ENCODE assay signal across 1 cellular context in the genomic region with DNA sequence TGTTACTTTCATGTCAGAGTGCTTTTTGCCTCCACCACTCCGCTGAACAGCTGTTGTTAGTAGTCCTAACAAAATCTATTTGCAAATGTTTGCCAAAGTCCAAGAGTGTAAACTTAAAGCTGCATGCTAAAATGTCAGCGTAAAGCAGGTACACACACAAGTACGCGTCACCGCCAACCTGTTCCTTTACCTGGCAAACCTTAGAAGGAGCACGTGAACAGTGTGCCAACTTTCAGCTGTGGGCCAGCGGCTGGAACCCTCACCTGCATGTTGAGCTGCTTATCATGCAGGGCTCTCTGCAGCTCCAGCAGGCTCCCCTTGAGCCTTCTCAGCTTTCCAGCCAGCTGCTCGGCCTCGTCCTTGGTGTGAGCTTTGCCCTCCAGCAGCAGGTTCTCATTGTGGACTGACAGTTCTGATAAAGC.
TF ChIP-seq lines count a peak whose summit lies in the region.

No MANE protein-coding gene starts in this region.

TF ChIP-seq in HepG2, 621 proteins besides CTCF, POLR2A, EP300 and RAD21 (continued from another document and continues in another):
- TF ChIP-seq HMGXB3 (CRISPR knock-in tag; IDR thresholded peaks at IDR 0.05; ENCODE audit: borderline replicate concordance) (0 out of 2 replicates have a peak, but pooled peaks have one; percentile 59), MTF2 (CRISPR knock-in tag; IDR thresholded peaks at IDR 0.05; ENCODE audit: borderline replicate concordance) (peak; percentile 57; the same call in 1 of the 2 replicates), ZFP37 (CRISPR knock-in tag; IDR thresholded peaks at IDR 0.05; ENCODE audit: borderline replicate concordance) (0 out of 2 replicates have a peak, but pooled peaks have one; percentile 66), ZNF781 (CRISPR knock-in tag; IDR thresholded peaks at IDR 0.05; ENCODE audit: borderline replicate concordance, not compliant biosample characterization) (no peak), KLF13 (CRISPR knock-in tag; IDR thresholded peaks at IDR 0.05) (no peak), RXRB (CRISPR knock-in tag; IDR thresholded peaks at IDR 0.05; ENCODE audit: borderline replicate concordance) (peak; percentile 72), SRSF1 (optimal IDR thresholded peaks at IDR 0.05; ENCODE audit: low read depth, low read length) (no peak), THAP7 (CRISPR knock-in tag; IDR thresholded peaks at IDR 0.05) (no peak), BHLHE40 (IDR thresholded peaks at IDR 0.05; ENCODE audit: low read length) (peak; percentile 57), KAT7 (CRISPR knock-in tag; IDR thresholded peaks at IDR 0.05; ENCODE audit: borderline replicate concordance) (no peak; the same call in 1 of the 2 replicates), IRF9 (CRISPR knock-in tag; IDR thresholded peaks at IDR 0.05; ENCODE audit: borderline replicate concordance) (no peak), ZSCAN12 (CRISPR knock-in tag; IDR thresholded peaks at IDR 0.05) (no peak), ISL2 (CRISPR knock-in tag; IDR thresholded peaks at IDR 0.05) (peak; percentile 63; the same call in 1 of the 2 replicates), ZNF720 (CRISPR knock-in tag; IDR thresholded peaks at IDR 0.05) (no peak), FOXC1 (CRISPR knock-in tag; IDR thresholded peaks at IDR 0.05; ENCODE audit: borderline replicate concordance) (peak; percentile 61), SIX1 (CRISPR knock-in tag; IDR thresholded peaks at IDR 0.05; ENCODE audit: borderline replicate concordance) (peak; percentile 51; the same call in 1 of the 2 replicates), HNRNPUL1 (IDR thresholded peaks at IDR 0.05; ENCODE audit: low read depth, low read length) (no peak), TARDBP (CRISPR knock-in tag; IDR thresholded peaks at IDR 0.05) (peak; percentile 56; the same call in 1 of the 2 replicates), IRX3 (CRISPR knock-in tag; IDR thresholded peaks at IDR 0.05; ENCODE audit: borderline replicate concordance, low read depth) (no peak), SNAI1 (CRISPR knock-in tag; IDR thresholded peaks at IDR 0.05; ENCODE audit: borderline replicate concordance) (no peak; the same call in 1 of the 2 replicates), ZNF569 (CRISPR knock-in tag; IDR thresholded peaks at IDR 0.05; ENCODE audit: borderline replicate concordance) (no peak), SAP130 (CRISPR knock-in tag; IDR thresholded peaks at IDR 0.05; ENCODE audit: low read depth) (peak; percentile 85), DR1 (CRISPR knock-in tag; IDR thresholded peaks at IDR 0.05) (no peak), ZNF17 (CRISPR knock-in tag; IDR thresholded peaks at IDR 0.05) (no peak), ZZZ3 (CRISPR knock-in tag; IDR thresholded peaks at IDR 0.05; ENCODE audit: borderline replicate concordance) (no peak), ZNF160 (CRISPR knock-in tag; IDR thresholded peaks at IDR 0.05) (0 out of 2 replicates have a peak, but pooled peaks have one; percentile 66), ASH2L (IDR thresholded peaks at IDR 0.05; ENCODE audit: insufficient read length, low read depth, low read length) (peak; percentile 90), HNF4G (IDR thresholded peaks at IDR 0.05; ENCODE audit: borderline replicate concordance, low read depth, low read length) (peak; percentile 23; the same call in 1 of the 2 replicates), HNF4G (CRISPR knock-in tag; IDR thresholded peaks at IDR 0.05; ENCODE audit: borderline replicate concordance, low read depth) (peak; percentile 48; the same call in 1 of the 2 replicates), ZNF772 (CRISPR knock-in tag; IDR thresholded peaks at IDR 0.05) (no peak), GTF3A (CRISPR knock-in tag; conservative IDR thresholded peaks at IDR 0.05) (no peak), RORA (CRISPR knock-in tag; IDR thresholded peaks at IDR 0.05) (no peak), ARID3A (IDR thresholded peaks at IDR 0.05; ENCODE audit: low read depth, low read length) (0 out of 2 replicates have a peak, but pooled peaks have one; percentile 20), ZFP36 (IDR thresholded peaks at IDR 0.05; ENCODE audit: borderline replicate concordance, low read depth, low read length, partially characterized antibody) (peak; percentile 60), KDM1A (CRISPR knock-in tag; IDR thresholded peaks at IDR 0.05) (no peak), ZSCAN31 (CRISPR knock-in tag; IDR thresholded peaks at IDR 0.05; ENCODE audit: low read depth) (0 out of 2 replicates have a peak, but pooled peaks have one; percentile 58)
- TF ChIP-seq, protein P1, sequence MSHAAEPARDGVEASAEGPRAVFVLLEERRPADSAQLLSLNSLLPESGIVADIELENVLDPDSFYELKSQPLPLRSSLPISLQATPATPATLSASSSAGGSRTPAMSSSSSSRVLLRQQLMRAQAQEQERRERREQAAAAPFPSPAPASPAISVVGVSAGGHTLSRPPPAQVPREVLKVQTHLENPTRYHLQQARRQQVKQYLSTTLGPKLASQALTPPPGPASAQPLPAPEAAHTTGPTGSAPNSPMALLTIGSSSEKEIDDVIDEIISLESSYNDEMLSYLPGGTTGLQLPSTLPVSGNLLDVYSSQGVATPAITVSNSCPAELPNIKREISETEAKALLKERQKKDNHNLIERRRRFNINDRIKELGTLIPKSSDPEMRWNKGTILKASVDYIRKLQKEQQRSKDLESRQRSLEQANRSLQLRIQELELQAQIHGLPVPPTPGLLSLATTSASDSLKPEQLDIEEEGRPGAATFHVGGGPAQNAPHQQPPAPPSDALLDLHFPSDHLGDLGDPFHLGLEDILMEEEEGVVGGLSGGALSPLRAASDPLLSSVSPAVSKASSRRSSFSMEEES (CRISPR knock-in tag; IDR thresholded peaks at IDR 0.05) = peak; percentile 66; the same call in 1 of the 2 replicates
- TF ChIP-seq, protein P2, sequence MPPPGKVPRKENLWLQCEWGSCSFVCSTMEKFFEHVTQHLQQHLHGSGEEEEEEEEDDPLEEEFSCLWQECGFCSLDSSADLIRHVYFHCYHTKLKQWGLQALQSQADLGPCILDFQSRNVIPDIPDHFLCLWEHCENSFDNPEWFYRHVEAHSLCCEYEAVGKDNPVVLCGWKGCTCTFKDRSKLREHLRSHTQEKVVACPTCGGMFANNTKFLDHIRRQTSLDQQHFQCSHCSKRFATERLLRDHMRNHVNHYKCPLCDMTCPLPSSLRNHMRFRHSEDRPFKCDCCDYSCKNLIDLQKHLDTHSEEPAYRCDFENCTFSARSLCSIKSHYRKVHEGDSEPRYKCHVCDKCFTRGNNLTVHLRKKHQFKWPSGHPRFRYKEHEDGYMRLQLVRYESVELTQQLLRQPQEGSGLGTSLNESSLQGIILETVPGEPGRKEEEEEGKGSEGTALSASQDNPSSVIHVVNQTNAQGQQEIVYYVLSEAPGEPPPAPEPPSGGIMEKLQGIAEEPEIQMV (CRISPR knock-in tag; IDR thresholded peaks at IDR 0.05; ENCODE audit: low read depth) = 0 out of 2 replicates have a peak, but pooled peaks have one; percentile 37
- TF ChIP-seq, protein P3, sequence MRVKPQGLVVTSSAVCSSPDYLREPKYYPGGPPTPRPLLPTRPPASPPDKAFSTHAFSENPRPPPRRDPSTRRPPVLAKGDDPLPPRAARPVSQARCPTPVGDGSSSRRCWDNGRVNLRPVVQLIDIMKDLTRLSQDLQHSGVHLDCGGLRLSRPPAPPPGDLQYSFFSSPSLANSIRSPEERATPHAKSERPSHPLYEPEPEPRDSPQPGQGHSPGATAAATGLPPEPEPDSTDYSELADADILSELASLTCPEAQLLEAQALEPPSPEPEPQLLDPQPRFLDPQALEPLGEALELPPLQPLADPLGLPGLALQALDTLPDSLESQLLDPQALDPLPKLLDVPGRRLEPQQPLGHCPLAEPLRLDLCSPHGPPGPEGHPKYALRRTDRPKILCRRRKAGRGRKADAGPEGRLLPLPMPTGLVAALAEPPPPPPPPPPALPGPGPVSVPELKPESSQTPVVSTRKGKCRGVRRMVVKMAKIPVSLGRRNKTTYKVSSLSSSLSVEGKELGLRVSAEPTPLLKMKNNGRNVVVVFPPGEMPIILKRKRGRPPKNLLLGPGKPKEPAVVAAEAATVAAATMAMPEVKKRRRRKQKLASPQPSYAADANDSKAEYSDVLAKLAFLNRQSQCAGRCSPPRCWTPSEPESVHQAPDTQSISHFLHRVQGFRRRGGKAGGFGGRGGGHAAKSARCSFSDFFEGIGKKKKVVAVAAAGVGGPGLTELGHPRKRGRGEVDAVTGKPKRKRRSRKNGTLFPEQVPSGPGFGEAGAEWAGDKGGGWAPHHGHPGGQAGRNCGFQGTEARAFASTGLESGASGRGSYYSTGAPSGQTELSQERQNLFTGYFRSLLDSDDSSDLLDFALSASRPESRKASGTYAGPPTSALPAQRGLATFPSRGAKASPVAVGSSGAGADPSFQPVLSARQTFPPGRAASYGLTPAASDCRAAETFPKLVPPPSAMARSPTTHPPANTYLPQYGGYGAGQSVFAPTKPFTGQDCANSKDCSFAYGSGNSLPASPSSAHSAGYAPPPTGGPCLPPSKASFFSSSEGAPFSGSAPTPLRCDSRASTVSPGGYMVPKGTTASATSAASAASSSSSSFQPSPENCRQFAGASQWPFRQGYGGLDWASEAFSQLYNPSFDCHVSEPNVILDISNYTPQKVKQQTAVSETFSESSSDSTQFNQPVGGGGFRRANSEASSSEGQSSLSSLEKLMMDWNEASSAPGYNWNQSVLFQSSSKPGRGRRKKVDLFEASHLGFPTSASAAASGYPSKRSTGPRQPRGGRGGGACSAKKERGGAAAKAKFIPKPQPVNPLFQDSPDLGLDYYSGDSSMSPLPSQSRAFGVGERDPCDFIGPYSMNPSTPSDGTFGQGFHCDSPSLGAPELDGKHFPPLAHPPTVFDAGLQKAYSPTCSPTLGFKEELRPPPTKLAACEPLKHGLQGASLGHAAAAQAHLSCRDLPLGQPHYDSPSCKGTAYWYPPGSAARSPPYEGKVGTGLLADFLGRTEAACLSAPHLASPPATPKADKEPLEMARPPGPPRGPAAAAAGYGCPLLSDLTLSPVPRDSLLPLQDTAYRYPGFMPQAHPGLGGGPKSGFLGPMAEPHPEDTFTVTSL (CRISPR knock-in tag; IDR thresholded peaks at IDR 0.05; ENCODE audit: borderline replicate concordance) = peak; percentile 92; the same call in 1 of the 2 replicates
- TF ChIP-seq, protein P4, sequence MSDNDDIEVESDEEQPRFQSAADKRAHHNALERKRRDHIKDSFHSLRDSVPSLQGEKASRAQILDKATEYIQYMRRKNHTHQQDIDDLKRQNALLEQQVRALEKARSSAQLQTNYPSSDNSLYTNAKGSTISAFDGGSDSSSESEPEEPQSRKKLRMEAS (IDR thresholded peaks at IDR 0.05) = peak; percentile 81
- TF ChIP-seq, protein P5, sequence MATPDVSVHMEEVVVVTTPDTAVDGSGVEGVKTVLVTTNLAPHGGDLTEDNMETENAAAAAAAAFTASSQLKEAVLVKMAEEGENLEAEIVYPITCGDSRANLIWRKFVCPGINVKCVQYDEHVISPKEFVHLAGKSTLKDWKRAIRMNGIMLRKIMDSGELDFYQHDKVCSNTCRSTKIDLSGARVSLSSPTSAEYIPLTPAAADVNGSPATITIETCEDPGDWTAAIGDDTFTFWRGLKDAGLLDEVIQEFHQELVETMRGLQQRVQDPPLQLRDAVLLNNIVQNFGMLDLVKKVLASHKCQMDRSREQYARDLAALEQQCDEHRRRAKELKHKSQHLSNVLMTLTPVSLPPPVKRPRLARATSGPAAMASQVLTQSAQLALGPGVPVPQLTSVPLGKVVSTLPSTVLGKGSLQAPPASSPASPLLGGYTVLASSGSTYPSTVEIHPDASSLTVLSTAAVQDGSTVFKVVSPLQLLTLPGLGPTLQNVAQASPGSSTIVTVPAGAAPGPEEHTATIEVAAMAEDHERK (CRISPR knock-in tag; IDR thresholded peaks at IDR 0.05; ENCODE audit: low read depth) = no peak
